Comparison of ENCODE assay signal across 12 cellular contexts in genomic region chr20:41169791-41170351, GRCh38. TPM values are rescaled to one million over a fixed set of nuclear protein-coding genes. Genes with fewer than 3 reads are reported as not detected.
DNase-seq lines count a peak whose midpoint lies in the region; ATAC-seq and TF ChIP-seq lines count a peak whose summit lies in the region.
"Had no signal": no experiment of that assay in that cellular context is flagged by ENCODE, and none has a peak within 500 bp of the region (broad histone marks: within the 10 kb centered on the region; RNA-seq: fewer than 3 reads in every experiment).

No MANE protein-coding gene starts in this region.

- no peaks in the 10 kb centered on the region for H3K27me3 Mint-ChIP-seq in activated naive CD8-positive, alpha-beta T cell treated with anti-CD3 and anti-CD28 coated beads for 36 hours
- H3K27me3 Mint-ChIP-seq: activated naive CD4-positive, alpha-beta T cell treated with anti-CD3 and anti-CD28 coated beads, Interleukin-2, amount 50 U/mL, for 24 hours; CD4-positive, CD25-positive, alpha-beta regulatory T cell had no signal

- no peak for ATAC-seq in Right ventricle myocardium superior (ENCODE audit: poor library complexity)
- ATAC-seq in upper lobe of right lung, result no peak
- no peak for ATAC-seq in GM21619 (IDR thresholded peaks at IDR 0.05; ENCODE audit: unreplicated experiment)
- ATAC-seq: GM23338 had no signal

- H3K27ac ChIP-seq in left ventricle myocardium inferior (replicated peaks) (peak overlapping the region; percentile 89), upper lobe of right lung (no peak overlapping the region), hepatocyte (no peak overlapping the region)

- H3K9me3 ChIP-seq in left ventricle myocardium inferior (replicated peaks), result no peaks in the 10 kb centered on the region
- H3K9me3 ChIP-seq in upper lobe of right lung, result no peaks in the 10 kb centered on the region
- no peaks in the 10 kb centered on the region for H3K9me3 ChIP-seq in hepatocyte (ENCODE audit: low read depth)

- H3K9me3 Mint-ChIP-seq in activated naive CD8-positive, alpha-beta T cell treated with anti-CD3 and anti-CD28 coated beads for 36 hours, result no peaks in the 10 kb centered on the region
- H3K9me3 Mint-ChIP-seq: activated naive CD4-positive, alpha-beta T cell treated with anti-CD3 and anti-CD28 coated beads, Interleukin-2, amount 50 U/mL, for 24 hours; CD4-positive, CD25-positive, alpha-beta regulatory T cell; GM23338 had no signal

- peak overlapping the region; percentile 18 for H3K27ac Mint-ChIP-seq in activated naive CD8-positive, alpha-beta T cell treated with anti-CD3 and anti-CD28 coated beads for 36 hours
- H3K27ac Mint-ChIP-seq: GM23338 had no signal

- TF ChIP-seq CTCF in left ventricle myocardium inferior (IDR thresholded peaks at IDR 0.05; ENCODE audit: borderline replicate concordance), result no peak
- no peak for TF ChIP-seq CTCF in fibroblast of pulmonary artery (IDR thresholded peaks at IDR 0.05; ENCODE audit: low read length, missing control alignments)
- no peak for TF ChIP-seq CTCF in upper lobe of right lung (IDR thresholded peaks at IDR 0.05)
- no peak for TF ChIP-seq CTCF in hepatocyte (IDR thresholded peaks at IDR 0.05; ENCODE audit: poor library complexity)

- H2AFZ ChIP-seq in hepatocyte, result no peak overlapping the region
- H2AFZ ChIP-seq: GM23338 had no signal

- peaks cover 57% of the 10 kb centered on the region for H3K4me1 Mint-ChIP-seq in activated naive CD8-positive, alpha-beta T cell treated with anti-CD3 and anti-CD28 coated beads for 36 hours
- H3K4me1 Mint-ChIP-seq: GM23338 had no signal

- WGBS in hepatocyte (ENCODE audit: low lambda C conversion rate, missing lambda C conversion rate), result 93% methylated on average over 14 of the region's 14 CpGs

- H3K4me1 ChIP-seq in left ventricle myocardium inferior, result peaks cover 37% of the 10 kb centered on the region
- peaks cover 18% of the 10 kb centered on the region for H3K4me1 ChIP-seq in upper lobe of right lung
- no peaks in the 10 kb centered on the region for H3K4me1 ChIP-seq in hepatocyte (ENCODE audit: insufficient read depth)

- H3K79me2 ChIP-seq in hepatocyte, result no peaks in the 10 kb centered on the region

- H3K27me3 ChIP-seq in left ventricle myocardium inferior (ENCODE audit: low read depth) (no peaks in the 10 kb centered on the region), upper lobe of right lung (no peaks in the 10 kb centered on the region), hepatocyte (no peaks in the 10 kb centered on the region)

- no peak for DNase-seq in left ventricle myocardium inferior
- no peak for DNase-seq in Right ventricle myocardium superior
- DNase-seq in activated naive CD8-positive, alpha-beta T cell treated with anti-CD3 and anti-CD28 coated beads for 36 hours, result no peak
- DNase-seq in fibroblast of pulmonary artery (ENCODE audit: low read depth), result peak; percentile 55
- DNase-seq in upper lobe of right lung, result peak; percentile 45
- no peak for DNase-seq in hepatocyte (ENCODE audit: low spot score)
- DNase-seq in cerebellum (ENCODE audit: low spot score), result no peak
- DNase-seq: NCI-H2227 treated with DMSO at 0.1 percent for 48 hours had no signal

- peaks cover 42% of the 10 kb centered on the region for H3K36me3 Mint-ChIP-seq in activated naive CD8-positive, alpha-beta T cell treated with anti-CD3 and anti-CD28 coated beads for 36 hours

- H3K36me3 ChIP-seq in left ventricle myocardium inferior (peaks cover 88% of the 10 kb centered on the region), upper lobe of right lung (peaks cover 94% of the 10 kb centered on the region), hepatocyte (replicated peaks; ENCODE audit: insufficient read depth, low read depth) (no peaks in the 10 kb centered on the region)

- H4K20me1 ChIP-seq in hepatocyte (ENCODE audit: insufficient read depth, poor library complexity, severe bottlenecking), result no peaks in the 10 kb centered on the region

- intact Hi-C loops in left ventricle myocardium inferior (cut with micrococcal nuclease), result loop anchor here (5.0 kb wide), 1 partner anchor 167 kb away; no protein-coding TSS in a partner anchor
- intact Hi-C loops in Right ventricle myocardium superior (cut with DNase I), result loop anchor here (5.0 kb wide), 1 partner anchor 242 kb away; no protein-coding TSS in a partner anchor
- intact Hi-C loops in upper lobe of right lung (cut with DNase I), result loop anchor here (5.0 kb wide), 1 partner anchor 167 kb away; no protein-coding TSS in a partner anchor

- no peak overlapping the region for H3K4me3 ChIP-seq in left ventricle myocardium inferior
- H3K4me3 ChIP-seq in fibroblast of pulmonary artery (replicated peaks; ENCODE audit: low read depth, low read length), result no peak overlapping the region
- no peak overlapping the region for H3K4me3 ChIP-seq in upper lobe of right lung
- no peak overlapping the region for H3K4me3 ChIP-seq in hepatocyte
- H3K4me3 ChIP-seq: GM23338 had no signal

- no peak overlapping the region for H3K4me2 ChIP-seq in hepatocyte
- H3K4me2 ChIP-seq: GM23338 had no signal

- H3K4me3 Mint-ChIP-seq in activated naive CD8-positive, alpha-beta T cell treated with anti-CD3 and anti-CD28 coated beads for 36 hours, result no peak overlapping the region
- H3K4me3 Mint-ChIP-seq: activated naive CD4-positive, alpha-beta T cell treated with anti-CD3 and anti-CD28 coated beads, Interleukin-2, amount 50 U/mL, for 24 hours; CD4-positive, CD25-positive, alpha-beta regulatory T cell; GM23338 had no signal

- H3K9me2 ChIP-seq in hepatocyte (replicated peaks; ENCODE audit: insufficient read depth), result no peaks in the 10 kb centered on the region

RNA-seq across cellular contexts. Expression of gene PLCG1, which starts 32.5 kb away (rescaled TPM):
- total RNA-seq in left ventricle myocardium inferior (46.1 TPM), Right ventricle myocardium superior (45.0 TPM), upper lobe of right lung (120 TPM), hepatocyte (48.5 and 73.2 TPM in 2 replicates), cerebellum (131 TPM)
- 100 to 1,000 TPM; 156 to 162 TPM for total RNA-seq in activated naive CD8-positive, alpha-beta T cell treated with anti-CD3 and anti-CD28 coated beads for 36 hours
- polyA plus RNA-seq in hepatocyte, result 52.7 and 52.8 TPM in 2 replicates

Comparison
In these comparisons a context has a peak if more than half of its experiments do, and no peak if none do; other contexts are left out.
1. DNase-seq: peak in fibroblast of pulmonary artery (single experiment) and upper lobe of right lung (single experiment); none in left ventricle myocardium inferior (single experiment), Right ventricle myocardium superior (single experiment), activated naive CD8-positive, alpha-beta T cell treated with anti-CD3 and anti-CD28 coated beads for 36 hours (single experiment), hepatocyte (single experiment) and cerebellum (single experiment).